Comparison of ENCODE assay signal across 9 cellular contexts in genomic region chr19:56118666-56119584, GRCh38. TPM values are rescaled to one million over a fixed set of nuclear protein-coding genes. Genes with fewer than 3 reads are reported as not detected.
A peak's percentile ranks its signal among the peaks of the same experiment; 100 is the strongest.
DNase-seq lines count a peak whose midpoint lies in the region; ATAC-seq and TF ChIP-seq lines count a peak whose summit lies in the region.
"Had no signal": no experiment of that assay in that cellular context is flagged by ENCODE, and none has a peak within 500 bp of the region (broad histone marks: within the 10 kb centered on the region; RNA-seq: fewer than 3 reads in every experiment).

No MANE protein-coding gene starts in this region.

- H3K4me1 Mint-ChIP-seq in CD14-positive monocyte (peaks cover 55% of the 10 kb centered on the region), nephron (peaks cover 54% of the 10 kb centered on the region)

- peaks cover 15 to 38% of the 10 kb centered on the region in 2 donors for H3K36me3 Mint-ChIP-seq in CD14-positive monocyte
- no peaks in the 10 kb centered on the region for H3K36me3 Mint-ChIP-seq in nephron (ENCODE audit: low read depth)

- no peak for TF ChIP-seq EP300 in ovary (IDR thresholded peaks at IDR 0.05)

- H3K9me3 ChIP-seq in MM.1S (replicated peaks; ENCODE audit: insufficient read depth, low read length) (no peaks in the 10 kb centered on the region), ovary (no peaks in the 10 kb centered on the region)

- H3K4me3 ChIP-seq in MM.1S (ENCODE audit: low read length) (peak overlapping the region; percentile 95; the same call in 1 of the 2 replicates), coronary artery (peak overlapping the region; percentile 92), ovary (no peak overlapping the region)

- no peaks in the 10 kb centered on the region for H3F3A ChIP-seq in MM.1S (ENCODE audit: insufficient read depth, low read length)

- H3K27ac Mint-ChIP-seq in CD14-positive monocyte (peak overlapping the region; percentile 93 to 98 (median 96)), nephron (peak overlapping the region; percentile 79 to 90 (median 84))

- H3K9me2 ChIP-seq in MM.1S (replicated peaks; ENCODE audit: insufficient read depth, low read length), result no peaks in the 10 kb centered on the region

- peak overlapping the region; percentile 99; the same call in 1 of the 2 replicates for H3K9ac ChIP-seq in MM.1S (ENCODE audit: low read length)

- H3K27ac ChIP-seq in MM.1S (ENCODE audit: low read length) (no peak overlapping the region), coronary artery (peak overlapping the region; percentile 85 to 97), foreskin keratinocyte (no peak overlapping the region), ovary (peak overlapping the region in 1 of 2 donors; percentile 91)

- no peak for TF ChIP-seq POLR2A in ovary (IDR thresholded peaks at IDR 0.05)

- H3K36me3 ChIP-seq in MM.1S (replicated peaks; ENCODE audit: insufficient read depth, low read length) (no peaks in the 10 kb centered on the region), ovary (no peaks in the 10 kb centered on the region)

- no peaks in the 10 kb centered on the region for H3K27me3 Mint-ChIP-seq in CD14-positive monocyte (ENCODE audit: low read depth in 3 of 3)
- no peaks in the 10 kb centered on the region for H3K27me3 Mint-ChIP-seq in nephron (ENCODE audit: low read depth)

- peaks cover 67% of the 10 kb centered on the region for H3K79me2 ChIP-seq in MM.1S (ENCODE audit: low read length)

- DNase-seq in CD14-positive monocyte (ENCODE audit: low spot score) (no peak), MM.1S (no peak), coronary artery (ENCODE audit: low spot score) (no peak), foreskin keratinocyte (no peak), ovary (no peak)
- no peak for DNase-seq in effector CD8-positive, alpha-beta T cell (lab: John Stamatoyannopoulos, UW)
- DNase-seq: effector memory CD4-positive, alpha-beta T cell had no signal

- H2AFZ ChIP-seq in MM.1S (ENCODE audit: low read length), result no peak overlapping the region

- peaks cover 8% of the 10 kb centered on the region for H4K20me1 ChIP-seq in MM.1S (ENCODE audit: insufficient read depth, low read length)

- H3K4me1 ChIP-seq in MM.1S (ENCODE audit: low read length) (peaks cover 13% of the 10 kb centered on the region; the same call in 1 of the 2 replicates), foreskin keratinocyte (no peaks in the 10 kb centered on the region), ovary (ENCODE audit: insufficient read depth) (peaks cover 19% of the 10 kb centered on the region)

- intact Hi-C loops in CD14-positive monocyte (cut with micrococcal nuclease) (no loop called here), ovary (cut with DNase I) (no loop called here)

- ATAC-seq in foreskin keratinocyte (no peak), HG02885 (IDR thresholded peaks at IDR 0.05; ENCODE audit: poor library complexity, unreplicated experiment) (no peak)

- H3K4me2 ChIP-seq in MM.1S (ENCODE audit: low read depth, low read length), result peak overlapping the region; percentile 100

- H3K4me3 Mint-ChIP-seq in CD14-positive monocyte, result peak overlapping the region; percentile 84 to 92
- peak overlapping the region; percentile 86 to 89 (median 87) for H3K4me3 Mint-ChIP-seq in nephron

- H3K9me3 Mint-ChIP-seq in CD14-positive monocyte (peaks cover 0 to 3% (median 0%) of the 10 kb centered on the region in 7 donors), nephron (no peaks in the 10 kb centered on the region)

- H3K27me3 ChIP-seq in MM.1S (replicated peaks; ENCODE audit: insufficient read depth, low read length) (no peaks in the 10 kb centered on the region), foreskin keratinocyte (no peaks in the 10 kb centered on the region), ovary (no peaks in the 10 kb centered on the region)

- WGBS in ovary, 3 donors, result 14 to 25% (median 15%) methylated on average over 9 of the region's 9 CpGs

- TF ChIP-seq CTCF in CD14-positive monocyte (IDR thresholded peaks at IDR 0.05) (no peak), MM.1S (IDR thresholded peaks at IDR 0.05; ENCODE audit: low read length) (no peak), coronary artery (IDR thresholded peaks at IDR 0.05) (no peak), nephron (IDR thresholded peaks at IDR 0.05; ENCODE audit: unreplicated experiment in 3 of 3) (no peak), foreskin keratinocyte (conservative IDR thresholded peaks at IDR 0.05) (no peak), ovary (IDR thresholded peaks at IDR 0.05) (no peak)

RNA-seq across cellular contexts. Expression of gene ZNF787, which starts 2.2 kb away (rescaled TPM):
- 1 to 10 TPM; 1.2 to 1.8 TPM for polyA plus RNA-seq in CD14-positive monocyte
- 28.6 and 29.1 TPM in 2 replicates for total RNA-seq in foreskin keratinocyte
- polyA plus RNA-seq in foreskin keratinocyte, result 32.3 and 32.5 TPM in 2 replicates
- total RNA-seq in ovary, result 10 to 100 TPM; 10.4 to 36.8 (median 27.5) TPM
- polyA plus RNA-seq in ovary, result 10 to 100 TPM in 1 of 2 donors, 1 to 10 TPM in 1; 3.0 to 20.4 TPM

RNA-seq across cellular contexts. Expression of gene ZNF444, which starts 22.2 kb away (rescaled TPM):
- polyA plus RNA-seq in CD14-positive monocyte, result 1 to 10 TPM; 2.7 to 3.5 TPM
- total RNA-seq in foreskin keratinocyte, result 9.7 and 10.8 TPM in 2 replicates
- 18.0 and 19.6 TPM in 2 replicates for polyA plus RNA-seq in foreskin keratinocyte
- 10 to 100 TPM; 27.4 to 48.2 (median 38.2) TPM for total RNA-seq in ovary
- 10 to 100 TPM in 1 of 2 donors, 1 to 10 TPM in 1; 7.3 to 25.5 TPM for polyA plus RNA-seq in ovary

RNA-seq across cellular contexts. Expression of gene GALP, which starts 56.9 kb away (rescaled TPM):
- polyA plus RNA-seq in CD14-positive monocyte (not detected), foreskin keratinocyte (not detected in 2 replicates), ovary (not detected)
- total RNA-seq in foreskin keratinocyte (not detected in 2 replicates), ovary (not detected)

Comparison
In these comparisons a context has a peak if more than half of its experiments do, and no peak if none do; other contexts are left out.
1. H3K27ac ChIP-seq: peak in coronary artery (2 of 2); none in MM.1S (single experiment) and foreskin keratinocyte (single experiment).